In the genomic region with DNA sequence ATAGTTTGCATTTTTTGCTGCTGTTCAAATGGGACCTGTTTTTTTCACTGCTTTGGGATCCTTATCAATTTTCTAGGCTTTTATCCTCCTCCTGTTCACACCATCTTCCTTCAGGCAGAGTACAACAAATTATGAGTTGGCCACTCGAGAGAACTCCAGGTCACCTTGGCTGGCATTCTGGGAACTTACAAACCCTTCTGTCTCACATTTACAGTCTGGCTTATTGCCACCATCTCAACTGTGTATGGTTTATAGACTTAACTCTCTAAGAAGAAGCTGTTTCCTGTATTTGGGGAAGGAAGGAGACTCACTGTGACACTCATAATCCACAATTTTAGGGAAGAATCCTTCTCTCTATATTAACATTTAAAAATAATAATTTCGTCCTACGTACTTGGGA, we compare ENCODE assay signal across 17 cellular contexts. TPM values are rescaled to one million over a fixed set of nuclear protein-coding genes. Genes with fewer than 3 reads are reported as not detected.
"Had no signal": no experiment of that assay in that cellular context is flagged by ENCODE, and none has a peak within 500 bp of the region (broad histone marks: within the 10 kb centered on the region; RNA-seq: fewer than 3 reads in every experiment).

No MANE protein-coding gene starts in this region.

- DNase-seq: colonic mucosa; dermis blood vessel endothelial cell; effector memory CD4-positive, alpha-beta T cell; erythroblast; gastrocnemius medialis; head of caudate nucleus; natural killer cell; occipital lobe; ovary; retina; right lobe of liver; small intestine; stimulated activated CD4-positive, alpha-beta T cell treated with anti-CD3 and anti-CD28 coated beads, Interleukin-15, amount 100 ng/mL, for 24 hours; stimulated activated CD4-positive, alpha-beta T cell treated with anti-CD3 and anti-CD28 coated beads, Interleukin-2, amount 100 ng/mL, for 48 hours; stimulated activated naive B cell treated with anti-CD40 and anti-IgM and Interleukin-4, amounts not matched to agents 10 μg/mL and 1 μg/mL and 100 μg/mL, for 72 hours; upper lobe of left lung had no signal

RNA-seq across cellular contexts. Expression of a gene that starts 56.2 kb away (rescaled TPM):
- polyA plus RNA-seq: liver had no signal
